In the genomic region with DNA sequence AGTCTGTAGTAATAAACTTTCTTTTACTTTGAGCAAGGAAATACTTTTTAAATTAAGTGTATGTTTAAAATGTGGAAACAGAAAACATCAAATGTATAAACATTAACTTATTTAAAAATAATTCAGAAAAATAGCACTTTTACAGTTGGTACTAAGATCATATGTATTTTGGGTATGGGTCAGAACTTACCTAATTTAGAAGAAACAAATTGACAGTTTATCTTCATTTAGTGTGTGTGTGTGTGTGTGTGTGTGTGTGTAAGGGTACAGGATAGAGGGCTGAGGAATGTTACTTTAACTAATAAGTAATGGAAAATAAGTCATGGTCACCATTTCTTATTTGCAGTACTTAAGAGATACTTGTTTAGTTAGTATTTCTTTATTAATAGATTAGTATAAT, we compare ENCODE assay signal across 10 cellular contexts. TPM values are rescaled to one million over a fixed set of nuclear protein-coding genes. Genes with fewer than 3 reads are reported as not detected.
DNase-seq lines count a peak whose midpoint lies in the region; ATAC-seq lines count a peak whose summit lies in the region.
"Had no signal": no experiment of that assay in that cellular context is flagged by ENCODE, and none has a peak within 500 bp of the region (broad histone marks: within the 10 kb centered on the region; RNA-seq: fewer than 3 reads in every experiment).

No MANE protein-coding gene starts in this region.

- peak overlapping the region; percentile 40 for H3K4me3 ChIP-seq in stomach smooth muscle (ENCODE audit: low read length in 2 of 2)

- peaks cover 3% of the 10 kb centered on the region for H3K36me3 Mint-ChIP-seq in activated T-cell treated with anti-CD3 and anti-CD28 coated beads, Interleukin-2, amount 50 U/mL, for 4 hours (ENCODE audit: insufficient read depth)
- H3K36me3 Mint-ChIP-seq in activated T-helper 2 cell treated with anti-CD3 and anti-CD28 coated beads, Interferon-gamma antibody, Interleukin-2, Interleukin-4, amounts not matched to agents 10 μg/mL and 5 μg/mL and 100 μg/mL, durations not matched to agents 14 hours and 24 hours and 36 hours (ENCODE audit: low read depth): peaks cover 11% of the 10 kb centered on the region
- no peaks in the 10 kb centered on the region for H3K36me3 Mint-ChIP-seq in immature natural killer cell

- peaks cover 61% of the 10 kb centered on the region for H3K4me1 Mint-ChIP-seq in activated T-cell treated with anti-CD3 and anti-CD28 coated beads, Interleukin-2, amount 50 U/mL, for 4 hours (ENCODE audit: low read depth)
- peaks cover 52% of the 10 kb centered on the region for H3K4me1 Mint-ChIP-seq in activated T-helper 2 cell treated with anti-CD3 and anti-CD28 coated beads, Interferon-gamma antibody, Interleukin-2, Interleukin-4, amounts not matched to agents 10 μg/mL and 5 μg/mL and 100 μg/mL, durations not matched to agents 14 hours and 24 hours and 36 hours (ENCODE audit: low read depth)
- H3K4me1 Mint-ChIP-seq in immature natural killer cell: peaks cover 73 to 84% of the 10 kb centered on the region in 2 donors

- intact Hi-C loops in activated T-helper 2 cell treated with anti-CD3 and anti-CD28 coated beads, Interferon-gamma antibody, Interleukin-2, Interleukin-4, amounts not matched to agents 10 μg/mL and 5 μg/mL and 100 μg/mL, durations not matched to agents 14 hours and 24 hours and 36 hours (cut with micrococcal nuclease): no loop called here

- H3K27ac Mint-ChIP-seq in activated T-helper 2 cell treated with anti-CD3 and anti-CD28 coated beads, Interferon-gamma antibody, Interleukin-2, Interleukin-4, amounts not matched to agents 10 μg/mL and 5 μg/mL and 100 μg/mL, durations not matched to agents 14 hours and 24 hours and 36 hours: no peak overlapping the region
- peak overlapping the region in 2 of 6 donors; percentile 48 to 76 for H3K27ac Mint-ChIP-seq in immature natural killer cell

- H3K9me3 ChIP-seq in stomach smooth muscle (ENCODE audit: control insufficient read depth in 2 of 2, low read length in 2 of 2): no peaks in the 10 kb centered on the region

- H3K9me3 Mint-ChIP-seq in activated T-cell treated with anti-CD3 and anti-CD28 coated beads, Interleukin-2, amount 50 U/mL, for 4 hours: no peaks in the 10 kb centered on the region
- no peaks in the 10 kb centered on the region for H3K9me3 Mint-ChIP-seq in activated T-helper 2 cell treated with anti-CD3 and anti-CD28 coated beads, Interferon-gamma antibody, Interleukin-2, Interleukin-4, amounts not matched to agents 10 μg/mL and 5 μg/mL and 100 μg/mL, durations not matched to agents 14 hours and 24 hours and 36 hours
- no peaks in the 10 kb centered on the region for H3K9me3 Mint-ChIP-seq in immature natural killer cell

- H3K9ac ChIP-seq in stomach smooth muscle (ENCODE audit: low read length in 2 of 2): no peak overlapping the region

- no peaks in the 10 kb centered on the region for H3K27me3 ChIP-seq in stomach smooth muscle (ENCODE audit: control insufficient read depth in 1 of 2, insufficient read depth in 2 of 2, low read length in 2 of 2)

- H3K4me3 Mint-ChIP-seq in activated T-cell treated with anti-CD3 and anti-CD28 coated beads, Interleukin-2, amount 50 U/mL, for 4 hours: peak overlapping the region; percentile 95
- peak overlapping the region; percentile 68 for H3K4me3 Mint-ChIP-seq in activated T-helper 2 cell treated with anti-CD3 and anti-CD28 coated beads, Interferon-gamma antibody, Interleukin-2, Interleukin-4, amounts not matched to agents 10 μg/mL and 5 μg/mL and 100 μg/mL, durations not matched to agents 14 hours and 24 hours and 36 hours (ENCODE audit: low read depth)
- H3K4me3 Mint-ChIP-seq in immature natural killer cell: peak overlapping the region; percentile 85 to 98 (median 92)

- no peaks in the 10 kb centered on the region for H3K36me3 ChIP-seq in stomach smooth muscle (ENCODE audit: control insufficient read depth in 2 of 2, insufficient read depth in 2 of 2, low read length in 2 of 2)

- H3K27ac ChIP-seq in stomach smooth muscle (ENCODE audit: low read length): no peak overlapping the region

- no peaks in the 10 kb centered on the region for H3K27me3 Mint-ChIP-seq in activated T-cell treated with anti-CD3 and anti-CD28 coated beads, Interleukin-2, amount 50 U/mL, for 4 hours (ENCODE audit: low read depth)
- no peaks in the 10 kb centered on the region for H3K27me3 Mint-ChIP-seq in activated T-helper 2 cell treated with anti-CD3 and anti-CD28 coated beads, Interferon-gamma antibody, Interleukin-2, Interleukin-4, amounts not matched to agents 10 μg/mL and 5 μg/mL and 100 μg/mL, durations not matched to agents 14 hours and 24 hours and 36 hours (ENCODE audit: low read depth)
- peaks cover 11 to 17% (median 12%) of the 10 kb centered on the region in 3 donors for H3K27me3 Mint-ChIP-seq in immature natural killer cell (ENCODE audit: low read depth in 3 of 3)

- DNase-seq in activated T-cell treated with anti-CD3 and anti-CD28 coated beads, Interleukin-2, amount 50 U/mL, for 4 hours: no peak
- no peak for DNase-seq in activated T-cell treated with anti-CD3 and anti-CD28 coated beads, Interleukin-2, amount 50 U/mL, for 48 hours
- DNase-seq in activated T-helper 2 cell treated with anti-CD3 and anti-CD28 coated beads, Interferon-gamma antibody, Interleukin-2, Interleukin-4, amounts not matched to agents 10 μg/mL and 5 μg/mL and 100 μg/mL, durations not matched to agents 14 hours and 24 hours and 36 hours (ENCODE audit: low spot score): no peak
- DNase-seq in immature natural killer cell: no peak
- DNase-seq in stimulated activated CD4-positive, alpha-beta T cell treated with anti-CD3 and anti-CD28 coated beads, Interleukin-2, amount 100 ng/mL, for 48 hours: no peak
- no peak for DNase-seq in effector CD8-positive, alpha-beta T cell (lab: John Stamatoyannopoulos, UW)
- DNase-seq: AML-193; stimulated activated naive CD4-positive, alpha-beta T cell treated with Interleukin-2 at 50 U/mL for 16 hours had no signal

- H3K4me1 ChIP-seq in stomach smooth muscle (ENCODE audit: control insufficient read depth, insufficient read depth, low read length): peaks cover 12% of the 10 kb centered on the region

- no peak for ATAC-seq in activated T-cell treated with anti-CD3 and anti-CD28 coated beads, Interleukin-2, amount 50 U/mL, for 4 hours
- no peak for ATAC-seq in GM19328 (IDR thresholded peaks at IDR 0.05; ENCODE audit: unreplicated experiment)

RNA-seq across cellular contexts. Expression of a gene that starts 3.3 kb away (rescaled TPM):
- total RNA-seq in activated T-cell treated with anti-CD3 and anti-CD28 coated beads, Interleukin-2, amount 50 U/mL, for 4 hours: 10 to 100 TPM; 18.0 to 20.2 (median 18.1) TPM
- 26.0 and 27.1 TPM in 2 replicates for total RNA-seq in activated T-helper 2 cell treated with anti-CD3 and anti-CD28 coated beads, Interferon-gamma antibody, Interleukin-2, Interleukin-4, amounts not matched to agents 10 μg/mL and 5 μg/mL and 100 μg/mL, durations not matched to agents 14 hours and 24 hours and 36 hours
- polyA plus RNA-seq in immature natural killer cell: 10 to 100 TPM; 21.9 to 29.2 (median 22.7) TPM
